2 cellular contexts compared by ENCODE assay signal in genomic region chr16:11619327-11619851, GRCh38.
TF ChIP-seq lines count a peak whose summit lies in the region.

No MANE protein-coding gene starts in this region.

TF ChIP-seq in Ishikawa, 13 proteins besides CTCF, POLR2A, EP300 and RAD21:
- TF ChIP-seq, protein P1, sequence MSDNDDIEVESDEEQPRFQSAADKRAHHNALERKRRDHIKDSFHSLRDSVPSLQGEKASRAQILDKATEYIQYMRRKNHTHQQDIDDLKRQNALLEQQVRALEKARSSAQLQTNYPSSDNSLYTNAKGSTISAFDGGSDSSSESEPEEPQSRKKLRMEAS (IDR thresholded peaks at IDR 0.05) = no peak
- TF ChIP-seq, protein P2, sequence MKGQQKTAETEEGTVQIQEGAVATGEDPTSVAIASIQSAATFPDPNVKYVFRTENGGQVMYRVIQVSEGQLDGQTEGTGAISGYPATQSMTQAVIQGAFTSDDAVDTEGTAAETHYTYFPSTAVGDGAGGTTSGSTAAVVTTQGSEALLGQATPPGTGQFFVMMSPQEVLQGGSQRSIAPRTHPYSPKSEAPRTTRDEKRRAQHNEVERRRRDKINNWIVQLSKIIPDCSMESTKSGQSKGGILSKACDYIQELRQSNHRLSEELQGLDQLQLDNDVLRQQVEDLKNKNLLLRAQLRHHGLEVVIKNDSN (IDR thresholded peaks at IDR 0.05) = peak; percentile 44; the same call in 1 of the 2 replicates

TF ChIP-seq in GM12878, 131 proteins besides CTCF, POLR2A, EP300 and RAD21:
- peak; percentile 56 for TF ChIP-seq RUNX3 (IDR thresholded peaks at IDR 0.05; ENCODE audit: low read length)
- peak; percentile 76; the same call in 1 of the 2 replicates for TF ChIP-seq TCF12 (IDR thresholded peaks at IDR 0.05; ENCODE audit: low read depth, low read length)
- TF ChIP-seq TCF3 (IDR thresholded peaks at IDR 0.05; ENCODE audit: borderline replicate concordance, insufficient read depth, low read depth, low read length) = peak; percentile 90
- 0 out of 2 replicates have a peak, but pooled peaks have one; percentile 16 for TF ChIP-seq EED (IDR thresholded peaks at IDR 0.05; ENCODE audit: low read depth)
- TF ChIP-seq, protein P3, sequence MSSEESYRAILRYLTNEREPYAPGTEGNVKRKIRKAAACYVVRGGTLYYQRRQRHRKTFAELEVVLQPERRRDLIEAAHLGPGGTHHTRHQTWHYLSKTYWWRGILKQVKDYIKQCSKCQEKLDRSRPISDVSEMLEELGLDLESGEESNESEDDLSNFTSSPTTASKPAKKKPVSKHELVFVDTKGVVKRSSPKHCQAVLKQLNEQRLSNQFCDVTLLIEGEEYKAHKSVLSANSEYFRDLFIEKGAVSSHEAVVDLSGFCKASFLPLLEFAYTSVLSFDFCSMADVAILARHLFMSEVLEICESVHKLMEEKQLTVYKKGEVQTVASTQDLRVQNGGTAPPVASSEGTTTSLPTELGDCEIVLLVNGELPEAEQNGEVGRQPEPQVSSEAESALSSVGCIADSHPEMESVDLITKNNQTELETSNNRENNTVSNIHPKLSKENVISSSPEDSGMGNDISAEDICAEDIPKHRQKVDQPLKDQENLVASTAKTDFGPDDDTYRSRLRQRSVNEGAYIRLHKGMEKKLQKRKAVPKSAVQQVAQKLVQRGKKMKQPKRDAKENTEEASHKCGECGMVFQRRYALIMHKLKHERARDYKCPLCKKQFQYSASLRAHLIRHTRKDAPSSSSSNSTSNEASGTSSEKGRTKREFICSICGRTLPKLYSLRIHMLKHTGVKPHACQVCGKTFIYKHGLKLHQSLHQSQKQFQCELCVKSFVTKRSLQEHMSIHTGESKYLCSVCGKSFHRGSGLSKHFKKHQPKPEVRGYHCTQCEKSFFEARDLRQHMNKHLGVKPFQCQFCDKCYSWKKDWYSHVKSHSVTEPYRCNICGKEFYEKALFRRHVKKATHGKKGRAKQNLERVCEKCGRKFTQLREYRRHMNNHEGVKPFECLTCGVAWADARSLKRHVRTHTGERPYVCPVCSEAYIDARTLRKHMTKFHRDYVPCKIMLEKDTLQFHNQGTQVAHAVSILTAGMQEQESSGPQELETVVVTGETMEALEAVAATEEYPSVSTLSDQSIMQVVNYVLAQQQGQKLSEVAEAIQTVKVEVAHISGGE (CRISPR knock-in tag; IDR thresholded peaks at IDR 0.05) = no peak
- TF ChIP-seq TBL1XR1 (IDR thresholded peaks at IDR 0.05; ENCODE audit: low read depth, low read length) = no peak
